ENCODE assay signal across 8 cellular contexts in the genomic region with DNA sequence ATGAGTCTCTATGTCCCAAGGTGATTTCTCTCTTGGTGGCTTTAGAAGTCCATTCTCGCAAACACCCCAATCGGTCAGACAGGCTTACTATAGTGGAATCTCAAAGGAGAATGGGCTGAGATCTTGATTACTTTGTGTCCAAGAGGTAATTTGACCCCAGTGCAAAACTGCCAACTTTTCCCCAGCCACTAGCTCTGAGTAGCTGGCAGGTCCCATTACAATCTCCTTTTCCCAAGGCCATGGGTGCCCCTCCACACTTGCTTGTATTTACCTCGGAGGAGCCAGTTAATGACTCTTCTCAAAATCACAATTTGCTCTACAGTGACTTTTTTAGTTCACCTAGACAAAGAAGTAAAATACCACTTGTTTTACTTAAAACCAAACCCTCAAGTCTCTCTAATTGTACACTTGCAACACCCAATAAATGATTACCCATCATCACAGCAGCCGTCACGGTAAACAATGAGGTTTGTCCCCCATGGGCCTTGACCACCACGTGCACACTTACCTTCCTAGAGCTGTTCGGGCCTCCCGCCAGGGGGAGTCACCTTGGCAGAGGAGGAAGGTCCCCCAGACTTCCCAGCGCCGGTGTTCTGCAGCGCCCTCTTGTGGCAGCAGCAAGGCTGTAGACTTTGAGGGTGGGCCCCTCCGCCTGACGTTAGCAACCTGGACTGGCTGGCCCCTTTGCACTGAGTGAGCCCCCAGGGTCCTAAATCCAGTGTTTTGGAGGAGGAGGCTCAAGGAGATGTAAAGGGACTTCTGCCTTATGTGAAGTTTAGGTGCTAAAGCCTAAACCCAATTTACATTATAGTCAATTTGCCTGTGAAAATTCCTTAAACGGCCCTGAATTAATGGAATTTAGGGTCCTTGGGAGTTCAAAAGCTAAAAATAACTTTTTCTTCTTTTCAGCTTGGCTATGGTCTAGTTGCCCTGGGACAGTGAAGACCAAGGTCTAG. TPM values are rescaled to one million over a fixed set of nuclear protein-coding genes. Genes with fewer than 3 reads are reported as not detected.
A peak's percentile ranks its signal among the peaks of the same experiment; 100 is the strongest.
DNase-seq lines count a peak whose midpoint lies in the region; ATAC-seq lines count a peak whose summit lies in the region.

No MANE protein-coding gene starts in this region.

- DNase-seq in ELR (ENCODE audit: low read depth) (peak; percentile 83), RPMI8226 (peak; percentile 92), left cardiac atrium (no peak)
- peak; percentile 68 for DNase-seq in activated T-helper 2 cell treated with anti-CD3 and anti-CD28 coated beads, Interferon-gamma antibody, Interleukin-2, Interleukin-4, amounts not matched to agents 10 μg/mL and 5 μg/mL and 100 μg/mL, durations not matched to agents 14 hours and 24 hours and 36 hours (ENCODE audit: low spot score)
- peak; percentile 57 to 63 for DNase-seq in stimulated activated CD4-positive, alpha-beta T cell treated with anti-CD3 and anti-CD28 coated beads, Interleukin-1b, Interleukin-23, amount 100 ng/mL, for 4 hours (ENCODE audit: low read depth in 2 of 2)

- peaks cover 9% of the 10 kb centered on the region for H3K27me3 Mint-ChIP-seq in activated T-helper 2 cell treated with anti-CD3 and anti-CD28 coated beads, Interferon-gamma antibody, Interleukin-2, Interleukin-4, amounts not matched to agents 10 μg/mL and 5 μg/mL and 100 μg/mL, durations not matched to agents 14 hours and 24 hours and 36 hours (ENCODE audit: low read depth)

- H3K4me3 Mint-ChIP-seq in activated T-helper 2 cell treated with anti-CD3 and anti-CD28 coated beads, Interferon-gamma antibody, Interleukin-2, Interleukin-4, amounts not matched to agents 10 μg/mL and 5 μg/mL and 100 μg/mL, durations not matched to agents 14 hours and 24 hours and 36 hours (ENCODE audit: low read depth) = no peak overlapping the region

- ATAC-seq in HG02973 (IDR thresholded peaks at IDR 0.05; ENCODE audit: unreplicated experiment) (peak; percentile 80), left cardiac atrium (peak; percentile 60 to 67), HG03135 (IDR thresholded peaks at IDR 0.05; ENCODE audit: unreplicated experiment) (no peak), GM21360 (IDR thresholded peaks at IDR 0.05; ENCODE audit: unreplicated experiment) (no peak)

- no peaks in the 10 kb centered on the region for H3K36me3 Mint-ChIP-seq in activated T-helper 2 cell treated with anti-CD3 and anti-CD28 coated beads, Interferon-gamma antibody, Interleukin-2, Interleukin-4, amounts not matched to agents 10 μg/mL and 5 μg/mL and 100 μg/mL, durations not matched to agents 14 hours and 24 hours and 36 hours (ENCODE audit: low read depth)

- no peaks in the 10 kb centered on the region for H3K9me3 Mint-ChIP-seq in activated T-helper 2 cell treated with anti-CD3 and anti-CD28 coated beads, Interferon-gamma antibody, Interleukin-2, Interleukin-4, amounts not matched to agents 10 μg/mL and 5 μg/mL and 100 μg/mL, durations not matched to agents 14 hours and 24 hours and 36 hours

- H3K4me1 Mint-ChIP-seq in activated T-helper 2 cell treated with anti-CD3 and anti-CD28 coated beads, Interferon-gamma antibody, Interleukin-2, Interleukin-4, amounts not matched to agents 10 μg/mL and 5 μg/mL and 100 μg/mL, durations not matched to agents 14 hours and 24 hours and 36 hours (ENCODE audit: low read depth) = no peaks in the 10 kb centered on the region

- H3K27ac Mint-ChIP-seq in activated T-helper 2 cell treated with anti-CD3 and anti-CD28 coated beads, Interferon-gamma antibody, Interleukin-2, Interleukin-4, amounts not matched to agents 10 μg/mL and 5 μg/mL and 100 μg/mL, durations not matched to agents 14 hours and 24 hours and 36 hours = no peak overlapping the region

- intact Hi-C loops in activated T-helper 2 cell treated with anti-CD3 and anti-CD28 coated beads, Interferon-gamma antibody, Interleukin-2, Interleukin-4, amounts not matched to agents 10 μg/mL and 5 μg/mL and 100 μg/mL, durations not matched to agents 14 hours and 24 hours and 36 hours (cut with micrococcal nuclease) = loop anchor here (2.0 kb wide), 1 partner anchor 369 kb away; no protein-coding TSS in a partner anchor
- intact Hi-C loops in left cardiac atrium (cut with DNase I) = no loop called here

RNA-seq across cellular contexts. Expression of gene HDAC11, which starts 18.7 kb away (rescaled TPM):
- total RNA-seq in activated T-helper 2 cell treated with anti-CD3 and anti-CD28 coated beads, Interferon-gamma antibody, Interleukin-2, Interleukin-4, amounts not matched to agents 10 μg/mL and 5 μg/mL and 100 μg/mL, durations not matched to agents 14 hours and 24 hours and 36 hours = 1.7 and 2.6 TPM in 2 replicates
- 10 to 100 TPM; 27.6 to 36.0 TPM for total RNA-seq in left cardiac atrium

RNA-seq across cellular contexts. Expression of gene NUP210, which starts 41.3 kb away (rescaled TPM):
- total RNA-seq in activated T-helper 2 cell treated with anti-CD3 and anti-CD28 coated beads, Interferon-gamma antibody, Interleukin-2, Interleukin-4, amounts not matched to agents 10 μg/mL and 5 μg/mL and 100 μg/mL, durations not matched to agents 14 hours and 24 hours and 36 hours = 143 and 148 TPM in 2 replicates
- 1 to 10 TPM; 2.8 to 4.7 TPM for total RNA-seq in left cardiac atrium

Comparison
In these comparisons a context has a peak if more than half of its experiments do, and no peak if none do; other contexts are left out.
1. ATAC-seq: peak in HG02973 (single experiment) and left cardiac atrium (2 of 2); none in HG03135 (single experiment) and GM21360 (single experiment).
2. RNA of gene NUP210, which starts 41.3 kb away (total RNA-seq): 143 to 148 TPM in activated T-helper 2 cell treated with anti-CD3 and anti-CD28 coated beads, Interferon-gamma antibody, Interleukin-2, Interleukin-4, amounts not matched to agents 10 μg/mL and 5 μg/mL and 100 μg/mL, durations not matched to agents 14 hours and 24 hours and 36 hours; 2.8 to 4.7 TPM in left cardiac atrium; every median in the first group is over 10 times any median in the second.